8 cellular contexts compared by ENCODE assay signal in the genomic region with DNA sequence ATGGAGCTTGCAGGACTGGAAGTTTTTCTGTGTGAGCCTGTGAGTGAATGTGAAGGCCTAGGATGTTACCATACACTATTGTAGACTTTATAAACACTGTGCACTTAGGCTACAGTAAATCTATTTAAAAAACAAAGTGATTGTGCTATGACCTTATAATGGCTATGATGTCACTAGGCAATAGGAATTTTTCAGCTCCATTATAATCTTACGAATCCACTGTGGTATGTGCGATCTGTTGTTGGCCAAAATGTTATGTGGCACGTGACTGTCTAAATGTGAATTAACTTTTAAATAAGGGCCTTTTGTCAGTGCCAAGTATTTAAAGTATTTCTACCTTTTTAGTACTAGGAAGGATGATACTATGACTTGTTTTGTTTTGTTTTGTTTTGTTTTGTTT.
"Had no signal": no experiment of that assay in that cellular context is flagged by ENCODE, and none has a peak within 500 bp of the region (broad histone marks: within the 10 kb centered on the region; RNA-seq: fewer than 3 reads in every experiment).

No MANE protein-coding gene starts in this region.

- H3K27me3 Mint-ChIP-seq: IgD-negative memory B cell had no signal

- H3K9me3 Mint-ChIP-seq: IgD-negative memory B cell had no signal

- H3K27ac Mint-ChIP-seq: IgD-negative memory B cell had no signal

- H3K9me3 ChIP-seq: HAP-1 had no signal

- ATAC-seq: HCT116, HepG2 had no signal

- H3K4me3 Mint-ChIP-seq: IgD-negative memory B cell had no signal

- H3K27ac ChIP-seq: GM23248, HL-60 had no signal

- FAIRE-seq: HepG2 had no signal

- DNase-seq: GM23248, GOT3, H7 had no signal

- H3K4me3 ChIP-seq: GM23248, HAP-1 had no signal
